ENCODE assay signal across 8 cellular contexts in the genomic region with DNA sequence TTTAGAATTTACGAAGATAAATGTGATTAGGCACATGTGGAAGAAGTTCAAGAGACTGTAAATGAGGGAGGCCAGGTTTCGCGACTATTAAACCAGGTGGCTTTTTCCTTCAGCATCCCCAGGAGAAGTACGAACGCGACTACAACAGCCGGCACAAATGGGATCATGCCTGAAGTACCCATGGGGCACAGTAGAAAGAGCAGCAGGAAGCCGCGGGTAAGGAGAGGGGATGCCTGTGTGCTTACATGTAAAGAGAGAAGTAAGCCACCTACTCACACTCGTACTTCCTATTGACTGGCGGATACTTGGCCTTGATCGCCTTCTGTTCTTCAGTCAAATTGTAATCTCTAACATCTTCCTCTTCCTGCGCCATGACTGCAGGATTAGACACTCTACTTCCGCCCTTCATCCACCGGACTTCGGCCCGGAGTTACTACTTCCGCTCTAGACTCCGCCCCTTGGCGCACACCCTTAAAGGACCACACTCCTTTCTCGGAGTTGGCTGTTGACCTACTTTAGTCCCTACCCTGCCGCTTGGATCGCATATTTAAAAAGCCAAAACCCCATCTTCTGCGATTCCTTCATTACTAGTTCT. TPM values are rescaled to one million over a fixed set of nuclear protein-coding genes. Genes with fewer than 3 reads are reported as not detected.
DNase-seq lines count a peak whose midpoint lies in the region; ATAC-seq, FAIRE-seq and TF ChIP-seq lines count a peak whose summit lies in the region.

A gene (minus strand): TSS at position 394 of the 595 bp plus-strand sequence. CDS start 21 bp downstream, at position 373.

- DNase-seq in CD4-positive, alpha-beta memory T cell, result peak; percentile 87 to 96 (median 91)
- DNase-seq in HT-29 (ENCODE audit: low spot score) (peak; percentile 96), NOMO-1 (lab: John Stamatoyannopoulos, UW; ENCODE audit: unreplicated experiment in 2 of 2) (peak; percentile 96 to 98), H1 (ENCODE audit: low read depth in 1 of 2, low spot score in 2 of 2) (peak; percentile 54 to 81), memory B cell (ENCODE audit: low spot score in 2 of 2) (peak; percentile 75 to 85)
- DNase-seq in stimulated activated CD8-positive, alpha-beta memory T cell treated with anti-CD3 and anti-CD28 coated beads, Interleukin-12 subunit alpha, Interleukin-12 subunit beta, amount 100 ng/mL, for 24 hours (ENCODE audit: extremely low read depth), result peak; percentile 69

- no peak within 1 kb of the TSS for H2BK15ac ChIP-seq in H1 (ENCODE audit: low read length)

- POLR2A ChIA-PET in CD4-positive, alpha-beta memory T cell (lab: Charles Lee; ENCODE audit: partially characterized antibody), result interaction anchor here (0.7 to 3.1 kb wide), 23 partner anchors 13 to 1005 kb away, joined by 3 to 22 read pairs (median 4); a partner anchor contains a TSS
- POLR2A ChIA-PET in activated CD8-positive, alpha-beta memory T cell treated with anti-CD3 and anti-CD28 coated beads for 36 hours (lab: Charles Lee), result interaction anchor here (0.6 to 1.5 kb wide), 7 partner anchors 28 to 700 kb away, joined by 3 to 13 read pairs (median 4); no protein-coding TSS in a partner anchor
- POLR2A ChIA-PET in H1 (lab: Charles Lee; ENCODE audit: partially characterized antibody), result interaction anchor here (0.5 to 8.7 kb wide), 45 partner anchors 11 to 471 kb away, joined by 3 to 118 read pairs (median 4); a partner anchor contains a TSS

- peak within 1 kb of the TSS; percentile 91 to 95 for H3K4me2 ChIP-seq in H1 (ENCODE audit: insufficient read depth in 1 of 2, low read depth in 2 of 2, low read length in 2 of 2)

- ATAC-seq in GM19463 (IDR thresholded peaks at IDR 0.05; ENCODE audit: unreplicated experiment) (peak; percentile 65), memory B cell (ENCODE audit: low read depth) (peak; percentile 72)

- peaks cover 15 to 45% of the 10 kb centered on the region in 2 donors for H3K36me3 Mint-ChIP-seq in CD4-positive, alpha-beta memory T cell
- peaks cover 9% of the 10 kb centered on the region for H3K36me3 Mint-ChIP-seq in memory B cell

- WGBS in H1 (ENCODE audit: extremely low coverage in 1 of 2, insufficient coverage in 1 of 2, insufficient read length in 1 of 2, insufficient replicate concordance in 2 of 2, low coverage in 1 of 2, low lambda C conversion rate in 2 of 2, missing lambda C conversion rate in 1 of 2), 2 experiments, result 1% methylated on average over 24 of the region's 24 CpGs; no CpG with 5 or more reads in 1 of the 2 experiments

- peaks cover 37 to 80% (median 57%) of the 10 kb centered on the region in 4 donors for H3K4me1 Mint-ChIP-seq in CD4-positive, alpha-beta memory T cell
- peaks cover 21% of the 10 kb centered on the region for H3K4me1 Mint-ChIP-seq in memory B cell

- peak within 1 kb of the TSS; percentile 67; the same call in 1 of the 2 replicates for H2AFZ ChIP-seq in H1 (ENCODE audit: low read length)

- H3K27me3 ChIP-seq in CD4-positive, alpha-beta memory T cell (ENCODE audit: insufficient read depth, low read length), result no peaks in the 10 kb centered on the region
- no peaks in the 10 kb centered on the region; a peak in 1 of 7 replicates for H3K27me3 ChIP-seq in H1 (replicated peaks in 1 of 4; ENCODE audit: control insufficient read depth in 3 of 4, extremely low read depth in 1 of 4, insufficient read depth in 3 of 4, low read length in 3 of 4)

- H3K4me1 ChIP-seq in CD4-positive, alpha-beta memory T cell (ENCODE audit: insufficient read depth, low read length), result peaks cover 60% of the 10 kb centered on the region
- H3K4me1 ChIP-seq in H1 (replicated peaks in 1 of 4; ENCODE audit: control insufficient read depth in 3 of 4, insufficient read depth in 4 of 4, low read length in 3 of 4), result peaks cover 0 to 5% (median 1%) of the 10 kb centered on the region in 4 experiments; a peak in 4 of 7 replicates

- H3K4me3 Mint-ChIP-seq in CD4-positive, alpha-beta memory T cell, result peak within 1 kb of the TSS; percentile 91 to 98 (median 94)
- H3K4me3 Mint-ChIP-seq in memory B cell, result peak within 1 kb of the TSS; percentile 96

- H2BK5ac ChIP-seq in H1 (ENCODE audit: low read depth, low read length), result peak within 1 kb of the TSS; percentile 98

- TF ChIP-seq RAD21 in H1 (IDR thresholded peaks at IDR 0.05 in 1 of 2, conservative IDR thresholded peaks at IDR 0.05 in 1 of 2; ENCODE audit: low read depth in 2 of 2, low read length in 2 of 2), result no peak

- peak within 1 kb of the TSS; percentile 98 to 99 (median 98) for H3K9ac ChIP-seq in H1 (replicated peaks in 1 of 4; ENCODE audit: extremely low read depth in 1 of 4, low read depth in 3 of 4, low read length in 3 of 4)

- H3K18ac ChIP-seq in H1 (ENCODE audit: extremely low read depth, low read length), result peak within 1 kb of the TSS; percentile 98

- peak within 1 kb of the TSS; percentile 91 to 93 for H3K4me3 ChIP-seq in CD4-positive, alpha-beta memory T cell (ENCODE audit: low read length in 2 of 2)
- peak within 1 kb of the TSS; percentile 99 for H3K4me3 ChIP-seq in H1 (ENCODE audit: extremely low read depth in 1 of 4, insufficient read depth in 2 of 4, low read depth in 3 of 4, low read length in 4 of 4)

- TF ChIP-seq POLR2A in H1 (IDR thresholded peaks at IDR 0.05; ENCODE audit: control extremely low read depth in 1 of 2, low read depth in 2 of 2, low read length in 2 of 2), result peak; percentile 94 to 95

- H3K36me3 ChIP-seq in CD4-positive, alpha-beta memory T cell (ENCODE audit: insufficient read depth, low read length), result peaks cover 20% of the 10 kb centered on the region
- H3K36me3 ChIP-seq in H1 (ENCODE audit: control insufficient read depth in 2 of 4, insufficient read depth in 4 of 4, low read length in 3 of 4), result peaks cover 2 to 41% (median 22%) of the 10 kb centered on the region in 4 experiments; a peak in 7 of 8 replicates

- no peak within 1 kb of the TSS for H3K14ac ChIP-seq in H1 (ENCODE audit: insufficient read length)

- no peaks in the 10 kb centered on the region for H3K27me3 Mint-ChIP-seq in CD4-positive, alpha-beta memory T cell
- no peaks in the 10 kb centered on the region for H3K27me3 Mint-ChIP-seq in memory B cell

- no peak within 1 kb of the TSS for H2BK20ac ChIP-seq in H1 (ENCODE audit: low read length)

- peak within 1 kb of the TSS; percentile 97 to 100 (median 99) for H3K27ac Mint-ChIP-seq in CD4-positive, alpha-beta memory T cell
- H3K27ac Mint-ChIP-seq in memory B cell, result peak within 1 kb of the TSS; percentile 97

- H4K8ac ChIP-seq in H1 (ENCODE audit: extremely low read depth, insufficient read depth, low read length), result peak within 1 kb of the TSS; percentile 99

- intact Hi-C loops in CD4-positive, alpha-beta memory T cell (cut with micrococcal nuclease), result loop anchor here (1.0 to 10.0 kb wide), 4 partner anchors 167 to 1005 kb away; a partner anchor contains a TSS

- FAIRE-seq in H1 (lab: Jason Lieb, UNC), result peak; percentile 42

- peaks cover 0 to 5% (median 0%) of the 10 kb centered on the region in 8 donors for H3K9me3 Mint-ChIP-seq in CD4-positive, alpha-beta memory T cell
- no peaks in the 10 kb centered on the region for H3K9me3 Mint-ChIP-seq in memory B cell

- H2AK5ac ChIP-seq in H1 (ENCODE audit: low read depth, low read length), result peak within 1 kb of the TSS; percentile 92

- H2BK120ac ChIP-seq in H1 (replicated peaks; ENCODE audit: low read depth, low read length), result peak within 1 kb of the TSS; percentile 80

- no peak for TF ChIP-seq CTCF in H1 (IDR thresholded peaks at IDR 0.05; ENCODE audit: control extremely low read depth in 1 of 3, insufficient read depth in 1 of 3, low read depth in 1 of 3, low read length in 3 of 3)

- peak within 1 kb of the TSS; percentile 94 for H3K56ac ChIP-seq in H1 (replicated peaks; ENCODE audit: insufficient read length, low read depth, low read length)

- peak within 1 kb of the TSS; percentile 93 for H4K5ac ChIP-seq in H1 (ENCODE audit: insufficient read length, low read depth, low read length)

- peak within 1 kb of the TSS; percentile 97 for H2BK12ac ChIP-seq in H1 (ENCODE audit: low read depth, low read length)

- peaks cover 0 to 3% of the 10 kb centered on the region in 2 experiments for H4K20me1 ChIP-seq in H1 (replicated peaks in 1 of 2; ENCODE audit: control insufficient read depth in 1 of 2, insufficient read depth in 2 of 2, low read length in 2 of 2)

- H3K79me2 ChIP-seq in H1 (ENCODE audit: control insufficient read depth in 1 of 2, insufficient read depth in 2 of 2, low read length in 2 of 2), result peaks cover 13 to 82% of the 10 kb centered on the region in 2 experiments

- no peak for TF ChIP-seq EP300 in H1 (IDR thresholded peaks at IDR 0.05; ENCODE audit: borderline replicate concordance in 1 of 2, low read depth in 2 of 2, low read length in 2 of 2)

- peaks cover 6% of the 10 kb centered on the region; the same call in 1 of the 2 replicates for H3K79me1 ChIP-seq in H1 (ENCODE audit: low read depth, low read length)

- H3K9me3 ChIP-seq in CD4-positive, alpha-beta memory T cell (ENCODE audit: control insufficient read depth in 1 of 2, low read length in 2 of 2), result no peaks in the 10 kb centered on the region
- 0 out of 4 replicates have a peak, but pooled peaks cover 0 to 2% of the 10 kb centered on the region in 2 experiments for H3K9me3 ChIP-seq in H1 (ENCODE audit: insufficient read depth in 2 of 2, low read depth in 1 of 2, low read length in 1 of 2)

- H3K4ac ChIP-seq in H1 (replicated peaks; ENCODE audit: insufficient read length, low read depth, low read length), result peak within 1 kb of the TSS; percentile 78

- H3K23me2 ChIP-seq in H1 (ENCODE audit: low read depth, low read length), result peaks cover 5% of the 10 kb centered on the region

- H4K91ac ChIP-seq in H1 (replicated peaks; ENCODE audit: insufficient read length, low read length), result peak within 1 kb of the TSS; percentile 84

- CTCF ChIA-PET in CD4-positive, alpha-beta memory T cell (lab: Charles Lee; ENCODE audit: partially characterized antibody), result interaction anchor here (0.7 kb wide), 1 partner anchor 159 kb away, joined by 3 read pairs; no protein-coding TSS in a partner anchor
- CTCF ChIA-PET in activated CD8-positive, alpha-beta memory T cell treated with anti-CD3 and anti-CD28 coated beads for 36 hours (lab: Charles Lee), result interaction anchor here (1.2 to 1.7 kb wide), 2 partner anchors 22 to 130 kb away, joined by 3 to 7 read pairs; no protein-coding TSS in a partner anchor
- CTCF ChIA-PET in H1 (lab: Charles Lee; ENCODE audit: partially characterized antibody), result interaction anchor here (0.6 to 1.5 kb wide), 3 partner anchors 96 to 902 kb away, joined by 3 read pairs; no protein-coding TSS in a partner anchor

- no peak within 1 kb of the TSS for H3K23ac ChIP-seq in H1 (ENCODE audit: insufficient read length)

- peak within 1 kb of the TSS; percentile 95 for H3K27ac ChIP-seq in CD4-positive, alpha-beta memory T cell (ENCODE audit: low read depth, low read length)
- peak within 1 kb of the TSS; percentile 99 for H3K27ac ChIP-seq in H1 (ENCODE audit: low read depth, low read length)

RNA-seq across cellular contexts. Expression of the gene that starts here (rescaled TPM):
- total RNA-seq in CD4-positive, alpha-beta memory T cell, result 10 to 100 TPM; 54.0 to 56.4 TPM
- polyA plus RNA-seq in CD4-positive, alpha-beta memory T cell, result 10 to 100 TPM; 69.9 to 94.4 TPM
- total RNA-seq in HT-29 (2014; rRNA removed; shearing (Covaris generic)), result 37.4 and 43.5 TPM in 2 replicates
- total RNA-seq in activated CD8-positive, alpha-beta memory T cell treated with anti-CD3 and anti-CD28 coated beads for 36 hours, result 10 to 100 TPM; 76.9 to 83.7 TPM
- 54.1 and 68.0 TPM in 2 replicates for total RNA-seq in H1 (2021; fragmentation: NEBNext Ultra II Directional; extraction: Animal tissue kit (Norgen Biotek cat#: 25700))
- 33.5 and 74.2 TPM in 2 replicates for polyA plus RNA-seq in H1 (2011; rRNA removed)
- 86.7 TPM for polyA plus RNA-seq in H1 (2011; cell fraction: cytosol; rRNA removed)
- polyA plus RNA-seq in H1 (2011; cell fraction: nucleus; rRNA removed), result 14.5 TPM
- 74.2 to 105 TPM (median 79.3 TPM) in 4 replicates for polyA plus RNA-seq in H1 (2012, experiment 1 of 2)
- polyA plus RNA-seq in H1 (2012, experiment 2 of 2), result 71.6 TPM
- 80.0 TPM for polyA plus RNA-seq in H1 (2013, experiment 1 of 2)
- 82.3 TPM for polyA plus RNA-seq in H1 (2013, experiment 2 of 2)
- 18.8 and 20.6 TPM in 2 replicates for polyA minus RNA-seq in H1 (2011; rRNA and poly(A)+ RNA removed)
- polyA minus RNA-seq in H1 (2011; cell fraction: cytosol; rRNA and poly(A)+ RNA removed), result 13.5 TPM
- 20.0 TPM for polyA minus RNA-seq in H1 (2011; cell fraction: nucleus; rRNA and poly(A)+ RNA removed)

Comparison
In these comparisons a context has a peak if more than half of its experiments do, and no peak if none do; other contexts are left out.
1. Peak in every context shown above with its lines: DNase-seq, ATAC-seq, H3K4me3 ChIP-seq and H3K27ac ChIP-seq.